In genomic region chr10:208616-209015, GRCh38 we compare ENCODE assay signal across 34 cellular contexts.
"Had no signal": no experiment of that assay in that cellular context is flagged by ENCODE, and none has a peak within 500 bp of the region (broad histone marks: within the 10 kb centered on the region; RNA-seq: fewer than 3 reads in every experiment).

No MANE protein-coding gene starts in this region.

- H3K4me3 ChIP-seq: adrenal gland, ascending aorta, body of pancreas, breast epithelium, cardiac muscle cell had no signal

- ATAC-seq: activated naive CD4-positive, alpha-beta T cell treated with anti-CD3 and anti-CD28 coated beads, Interleukin-2, amount 50 U/mL, for 72 hours; activated naive CD8-positive, alpha-beta T cell treated with anti-CD3 and anti-CD28 coated beads, Interleukin-2, amount 50 U/mL, for 24 hours; activated T-cell treated with anti-CD3 and anti-CD28 coated beads, Interleukin-2, amount 50 U/mL, for 4 hours; activated T-cell treated with anti-CD3 and anti-CD28 coated beads, Interleukin-2, amount 50 U/mL, for 72 hours; activated T-helper 17 cell treated with anti-CD3 and anti-CD28 coated beads, Interleukin-2, amount 50 U/mL, for 72 hours; body of pancreas had no signal

- H3K36me3 ChIP-seq: adrenal gland had no signal

- FAIRE-seq: astrocyte had no signal

- H3K27me3 ChIP-seq: adrenal gland, ascending aorta, body of pancreas, brain microvascular endothelial cell, breast epithelium, cardiac muscle cell had no signal

- H3K9me3 ChIP-seq: adrenal gland, ascending aorta, body of pancreas, breast epithelium had no signal

- DNase-seq: activated effector memory CD4-positive, alpha-beta T cell treated with anti-CD3 and anti-CD28 coated beads, Interleukin-2, amount 50 U/mL, for 16 hours; activated effector memory CD4-positive, alpha-beta T cell treated with Interleukin-2 at 50 U/mL for 16 hours; activated gamma-delta T cell; activated gamma-delta T cell treated with Interleukin-2 at 50 U/mL for 16 hours; activated naive CD4-positive, alpha-beta T cell; activated naive CD4-positive, alpha-beta T cell treated with anti-CD3 and anti-CD28 coated beads for 36 hours; activated naive CD4-positive, alpha-beta T cell treated with anti-CD3 and anti-CD28 coated beads, Interleukin-2, amount 10 ng/mL, durations not matched to agents 7 days and 5 days; activated naive CD4-positive, alpha-beta T cell treated with anti-CD3 and anti-CD28 coated beads, Interleukin-2, amount 50 U/mL, for 16 hours; activated naive CD4-positive, alpha-beta T cell treated with Interleukin-2 at 50 U/mL for 16 hours; activated naive CD8-positive, alpha-beta T cell treated with anti-CD3 and anti-CD28 coated beads for 36 hours; activated naive CD8-positive, alpha-beta T cell treated with anti-CD3 and anti-CD28 coated beads, Interleukin-2, amount 10 ng/mL, durations not matched to agents 7 days and 5 days; activated naive CD8-positive, alpha-beta T cell treated with anti-CD3 and anti-CD28 coated beads, Interleukin-2, amount 50 U/mL, for 24 hours; activated T-cell treated with anti-CD3 and anti-CD28 coated beads for 4 hours; activated T-cell treated with anti-CD3 and anti-CD28 coated beads, Interleukin-2, amount 50 U/mL, for 1 hour; activated T-cell treated with anti-CD3 and anti-CD28 coated beads, Interleukin-2, amount 50 U/mL, for 24 hours; activated T-cell treated with anti-CD3 and anti-CD28 coated beads, Interleukin-2, amount 50 U/mL, for 4 hours; activated T-cell treated with anti-CD3 and anti-CD28 coated beads, Interleukin-2, amount 50 U/mL, for 48 hours; activated T-cell treated with anti-CD3 and anti-CD28 coated beads, Interleukin-2, amount 50 U/mL, for 72 hours; adrenal gland; amniotic stem cell; amygdala; anterior cingulate cortex; aorta; body of pancreas; caudate nucleus; central memory CD4-positive, alpha-beta T cell; cerebellar nuclear complex had no signal

- H3K27ac ChIP-seq: adrenal gland, ascending aorta, body of pancreas, brain microvascular endothelial cell, breast epithelium, cardiac muscle cell had no signal

- H3K4me1 ChIP-seq: adrenal gland, ascending aorta, breast epithelium had no signal
